ENCODE assay signal across 8 cellular contexts in genomic region chr19:940591-941291, GRCh38. TPM values are rescaled to one million over a fixed set of nuclear protein-coding genes. Genes with fewer than 3 reads are reported as not detected.
DNase-seq lines count a peak whose midpoint lies in the region; ATAC-seq and TF ChIP-seq lines count a peak whose summit lies in the region.

No MANE protein-coding gene starts in this region.

- no TSS peak for BruUV-seq in IMR-90 (replicated peaks; lab: Mats Ljungman, UMichigan)

- peak overlapping the region; percentile 62; the same call in 1 of the 2 replicates for H4K91ac ChIP-seq in IMR-90 (ENCODE audit: insufficient read depth, low read depth, low read length)

- no peak overlapping the region for H2BK20ac ChIP-seq in IMR-90 (ENCODE audit: low read depth, low read length)

- peak overlapping the region; percentile 43 for H3K27ac ChIP-seq in IMR-90 (ENCODE audit: insufficient read depth, low read length)

- peaks cover 19% of the 10 kb centered on the region for H3K36me3 Mint-ChIP-seq in activated B cell treated with CpG ODN at 0.5 μM for 24 hours (ENCODE audit: low read depth)

- peaks cover 88% of the 10 kb centered on the region for H4K20me1 ChIP-seq in IMR-90 (ENCODE audit: insufficient read depth, low read length)

- H3K9me3 ChIP-seq in IMR-90 (ENCODE audit: control insufficient read depth, insufficient read depth, low read length), result no peaks in the 10 kb centered on the region

- peak overlapping the region; percentile 0; the same call in 1 of the 2 replicates for H3K4ac ChIP-seq in IMR-90 (ENCODE audit: low read depth, low read length)

- H3K9me3 Mint-ChIP-seq in activated B cell treated with CpG ODN at 0.5 μM for 24 hours, result no peaks in the 10 kb centered on the region

- no peak overlapping the region for H3K56ac ChIP-seq in IMR-90 (ENCODE audit: extremely low read depth, insufficient read depth, low read length)

- dilution Hi-C loops in IMR-90 (cut with HindIII; ENCODE audit: low sequenced_read_pairs, unreplicated experiment), result no loop called here

- TF ChIP-seq POLR2A in IMR-90 (IDR thresholded peaks at IDR 0.05; ENCODE audit: low read depth, low read length), result no peak

- H3K27me3 Mint-ChIP-seq in activated B cell treated with CpG ODN at 0.5 μM for 24 hours, result no peaks in the 10 kb centered on the region

- in situ Hi-C loops in IMR-90 (cut with MboI; ENCODE audit: low sequenced_read_pairs), result no loop called here

- peak overlapping the region; percentile 75 for H3K4me3 Mint-ChIP-seq in activated B cell treated with CpG ODN at 0.5 μM for 24 hours

- peak overlapping the region; percentile 51 to 65; a peak in 2 of 4 replicates for H4K8ac ChIP-seq in IMR-90 (ENCODE audit: low read depth in 2 of 2, low read length in 2 of 2)

- H3K79me1 ChIP-seq in IMR-90 (ENCODE audit: low read depth in 1 of 2, low read length in 2 of 2), result peaks cover 17 to 79% of the 10 kb centered on the region in 2 experiments

- H3K4me2 ChIP-seq in IMR-90 (ENCODE audit: low read depth, low read length), result no peak overlapping the region; the same call in 1 of the 2 replicates

- no peak overlapping the region for H3K18ac ChIP-seq in IMR-90 (ENCODE audit: low read depth, low read length)

- no peak for TF ChIP-seq RAD21 in IMR-90 (IDR thresholded peaks at IDR 0.05; ENCODE audit: low read length)

- H4K5ac ChIP-seq in IMR-90 (ENCODE audit: low read depth, low read length), result no peak overlapping the region

- peak; percentile 80 for ATAC-seq in IMR-90 (ENCODE audit: low read depth)
- ATAC-seq in activated B cell treated with CpG ODN at 0.5 μM for 24 hours (ENCODE audit: low read depth), result peak; percentile 72
- ATAC-seq in HG03521 (IDR thresholded peaks at IDR 0.05; ENCODE audit: unreplicated experiment), result no peak
- ATAC-seq in GM19467 (IDR thresholded peaks at IDR 0.05; ENCODE audit: unreplicated experiment), result no peak

- no peak overlapping the region for H2BK120ac ChIP-seq in IMR-90 (ENCODE audit: low read depth, low read length)

- WGBS in IMR-90 (ENCODE audit: extremely low coverage in 2 of 2, insufficient read length in 1 of 2), 2 experiments, result 44% methylated on average over 44 of the region's 64 CpGs; no CpG with 5 or more reads in 1 of the 2 experiments

- H3K4me1 ChIP-seq in IMR-90 (ENCODE audit: control insufficient read depth, insufficient read depth, low read length), result peaks cover 9% of the 10 kb centered on the region; the same call in 1 of the 2 replicates

- peak overlapping the region; percentile 14; the same call in 1 of the 2 replicates for H3K4me3 ChIP-seq in GM08714 (ENCODE audit: low read length)
- H3K4me3 ChIP-seq in IMR-90 (ENCODE audit: insufficient read depth, low read depth, low read length), result no peak overlapping the region

- H2BK5ac ChIP-seq in IMR-90 (ENCODE audit: low read depth, low read length, poor library complexity, severe bottlenecking), result peak overlapping the region; percentile 21

- H2BK15ac ChIP-seq in IMR-90 (ENCODE audit: low read depth, low read length), result peak overlapping the region; percentile 59; the same call in 1 of the 3 replicates

- POLR2A ChIA-PET in IMR-90 (lab: Charles Lee; ENCODE audit: unreplicated experiment) (no interaction called here), activated B cell treated with CpG ODN at 0.5 μM for 24 hours (lab: Charles Lee) (interaction anchor here (0.6 to 4.4 kb wide), 8 partner anchors 7 to 328 kb away, joined by 3 to 45 read pairs (median 5); partner anchors contain the start of genes CIRBP and WDR18)

- no peaks in the 10 kb centered on the region for H3K27me3 ChIP-seq in IMR-90 (ENCODE audit: control insufficient read depth, insufficient read depth, low read length)

- no peak for TF ChIP-seq CTCF in IMR-90 (conservative IDR thresholded peaks at IDR 0.05; ENCODE audit: low read depth, low read length)
- TF ChIP-seq CTCF in activated B cell treated with CpG ODN at 0.5 μM for 24 hours (IDR thresholded peaks at IDR 0.05), result no peak

- H3K4me1 Mint-ChIP-seq in activated B cell treated with CpG ODN at 0.5 μM for 24 hours, result peaks cover 42% of the 10 kb centered on the region

- 0 out of 2 replicates have a peak overlapping the region, but pooled peaks have one; percentile 1 for H3K14ac ChIP-seq in IMR-90 (replicated peaks; ENCODE audit: low read depth, low read length)

- peak; percentile 57 for DNase-seq in IMR-90
- DNase-seq in activated B cell treated with CpG ODN at 0.5 μM for 24 hours, result peak; percentile 73
- DNase-seq in central memory CD4-positive, alpha-beta T cell, result peak; percentile 74
- DNase-seq in lung microvascular endothelial cell (ENCODE audit: low read depth in 2 of 2), result peak; percentile 55 to 68
- peak; percentile 34 to 65 for DNase-seq in stimulated activated CD8-positive, alpha-beta memory T cell treated with anti-CD3 and anti-CD28 coated beads, Interleukin-7, amount 100 ng/mL, for 4 hours (ENCODE audit: low read depth in 2 of 2)

- H2AK9ac ChIP-seq in IMR-90 (replicated peaks; ENCODE audit: low read depth, low read length, poor library complexity), result peak overlapping the region; percentile 82

- H3K9me1 ChIP-seq in IMR-90 (ENCODE audit: insufficient read depth, low read length), result peaks cover 17% of the 10 kb centered on the region

- H3K27ac Mint-ChIP-seq in activated B cell treated with CpG ODN at 0.5 μM for 24 hours, result peak overlapping the region; percentile 80

- intact Hi-C loops in IMR-90 (cut with micrococcal nuclease) (no loop called here), activated B cell treated with CpG ODN at 0.5 μM for 24 hours (cut with micrococcal nuclease) (loop anchor here (1.0 kb wide), 1 partner anchor 15 kb away; no protein-coding TSS in a partner anchor)

- H2AFZ ChIP-seq in IMR-90 (replicated peaks; ENCODE audit: low read length, poor library complexity), result peak overlapping the region; percentile 58

- CTCF ChIA-PET in IMR-90 (lab: Yijun Ruan, JAX) (no interaction called here), activated B cell treated with CpG ODN at 0.5 μM for 24 hours (lab: Charles Lee) (interaction anchor here (0.6 kb wide), 1 partner anchor 11 kb away, joined by 3 read pairs; no protein-coding TSS in a partner anchor)

- peaks cover 51% of the 10 kb centered on the region for H3K36me3 ChIP-seq in IMR-90 (ENCODE audit: control insufficient read depth, insufficient read depth, low read length)

- peak overlapping the region; percentile 96 for H2AK5ac ChIP-seq in IMR-90 (ENCODE audit: low read depth, low read length)

- no peak overlapping the region for H3K23ac ChIP-seq in IMR-90 (ENCODE audit: low read depth, low read length)

- no peak overlapping the region for H3K9ac ChIP-seq in IMR-90 (ENCODE audit: low read depth, low read length)

TF ChIP-seq in IMR-90, 13 proteins besides CTCF, POLR2A, EP300 and RAD21 (continues in another document):
- TF ChIP-seq MAZ (IDR thresholded peaks at IDR 0.05; ENCODE audit: borderline replicate concordance, low read depth, low read length) (no peak), MXI1 (IDR thresholded peaks at IDR 0.05; ENCODE audit: borderline replicate concordance, low read depth, low read length) (no peak; the same call in 1 of the 2 replicates), FOS (IDR thresholded peaks at IDR 0.05; ENCODE audit: low read depth, low read length) (no peak), RCOR1 (IDR thresholded peaks at IDR 0.05; ENCODE audit: insufficient replicate concordance, low read length) (no peak), MAFK (IDR thresholded peaks at IDR 0.05; ENCODE audit: low read depth, low read length) (no peak), NFE2L2 (IDR thresholded peaks at IDR 0.05; ENCODE audit: low read depth, low read length) (no peak)
- TF ChIP-seq, protein P1, sequence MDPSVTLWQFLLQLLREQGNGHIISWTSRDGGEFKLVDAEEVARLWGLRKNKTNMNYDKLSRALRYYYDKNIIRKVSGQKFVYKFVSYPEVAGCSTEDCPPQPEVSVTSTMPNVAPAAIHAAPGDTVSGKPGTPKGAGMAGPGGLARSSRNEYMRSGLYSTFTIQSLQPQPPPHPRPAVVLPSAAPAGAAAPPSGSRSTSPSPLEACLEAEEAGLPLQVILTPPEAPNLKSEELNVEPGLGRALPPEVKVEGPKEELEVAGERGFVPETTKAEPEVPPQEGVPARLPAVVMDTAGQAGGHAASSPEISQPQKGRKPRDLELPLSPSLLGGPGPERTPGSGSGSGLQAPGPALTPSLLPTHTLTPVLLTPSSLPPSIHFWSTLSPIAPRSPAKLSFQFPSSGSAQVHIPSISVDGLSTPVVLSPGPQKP (IDR thresholded peaks at IDR 0.05; ENCODE audit: borderline replicate concordance, low read depth, low read length), result no peak

RNA-seq across cellular contexts. Expression of gene ARID3A, which starts 14.9 kb away (rescaled TPM):
- total RNA-seq in IMR-90 (2012; rRNA removed) (16.0 and 16.7 TPM in 2 replicates), activated B cell treated with CpG ODN at 0.5 μM for 24 hours (67.7 and 74.9 TPM in 2 replicates), lung microvascular endothelial cell (6.8 and 9.5 TPM in 2 replicates)
- polyA plus RNA-seq in IMR-90 (2012; rRNA removed), result 23.1 and 29.4 TPM in 2 replicates
- polyA plus RNA-seq in IMR-90 (2012; cell fraction: cytosol; rRNA removed), result 11.4 and 20.8 TPM in 2 replicates
- 47.6 and 91.2 TPM in 2 replicates for polyA plus RNA-seq in IMR-90 (2012; cell fraction: nucleus; rRNA removed; ENCODE audit: low replicate concordance)

RNA-seq across cellular contexts. Expression of gene KISS1R, which starts 23.6 kb away (rescaled TPM):
- not detected in 2 replicates for total RNA-seq in IMR-90 (2012; rRNA removed)
- not detected in 2 replicates for polyA plus RNA-seq in IMR-90 (2012; rRNA removed)
- polyA plus RNA-seq in IMR-90 (2012; cell fraction: cytosol; rRNA removed), result 0.02 and 0.09 TPM in 2 replicates
- polyA plus RNA-seq in IMR-90 (2012; cell fraction: nucleus; rRNA removed; ENCODE audit: low replicate concordance), result 0.13 TPM in 1 of 2 replicates, not detected in the other
- total RNA-seq in activated B cell treated with CpG ODN at 0.5 μM for 24 hours, result 0.49 TPM in 2 replicates
- not detected in 2 replicates for total RNA-seq in lung microvascular endothelial cell

RNA-seq across cellular contexts. Expression of gene R3HDM4, which starts 27.7 kb away (rescaled TPM):
- total RNA-seq in IMR-90 (2012; rRNA removed) (8.9 and 9.0 TPM in 2 replicates), activated B cell treated with CpG ODN at 0.5 μM for 24 hours (174 and 189 TPM in 2 replicates), lung microvascular endothelial cell (27.2 and 28.8 TPM in 2 replicates)
- 51.5 and 52.5 TPM in 2 replicates for polyA plus RNA-seq in IMR-90 (2012; rRNA removed)
- polyA plus RNA-seq in IMR-90 (2012; cell fraction: cytosol; rRNA removed), result 36.9 and 69.3 TPM in 2 replicates
- polyA plus RNA-seq in IMR-90 (2012; cell fraction: nucleus; rRNA removed; ENCODE audit: low replicate concordance), result 60.4 and 87.8 TPM in 2 replicates

RNA-seq across cellular contexts. Expression of gene WDR18, which starts 43.4 kb away (rescaled TPM):
- total RNA-seq in IMR-90 (2012; rRNA removed), result 37.1 and 38.9 TPM in 2 replicates
- 56.9 and 74.5 TPM in 2 replicates for polyA plus RNA-seq in IMR-90 (2012; rRNA removed)
- polyA plus RNA-seq in IMR-90 (2012; cell fraction: cytosol; rRNA removed), result 28.1 and 66.5 TPM in 2 replicates
- polyA plus RNA-seq in IMR-90 (2012; cell fraction: nucleus; rRNA removed; ENCODE audit: low replicate concordance), result 114 and 350 TPM in 2 replicates
- total RNA-seq in activated B cell treated with CpG ODN at 0.5 μM for 24 hours, result 66.5 and 84.7 TPM in 2 replicates
- 74.4 and 88.5 TPM in 2 replicates for total RNA-seq in lung microvascular endothelial cell

RNA-seq across cellular contexts. Expression of gene RNU6-9, which starts 47.5 kb away (rescaled TPM):
- total RNA-seq in IMR-90 (2012; rRNA removed) (not detected in 2 replicates), activated B cell treated with CpG ODN at 0.5 μM for 24 hours (not detected in 2 replicates), lung microvascular endothelial cell (not detected in 2 replicates)
- polyA plus RNA-seq in IMR-90 (2012; rRNA removed), result not detected in 2 replicates
- not detected in 2 replicates for polyA plus RNA-seq in IMR-90 (2012; cell fraction: cytosol; rRNA removed)
- polyA plus RNA-seq in IMR-90 (2012; cell fraction: nucleus; rRNA removed; ENCODE audit: low replicate concordance), result not detected in 2 replicates

Comparison
In these comparisons a context has a peak if more than half of its experiments do, and no peak if none do; other contexts are left out.
1. ATAC-seq: peak in IMR-90 (single experiment) and activated B cell treated with CpG ODN at 0.5 μM for 24 hours (single experiment); none in HG03521 (single experiment) and GM19467 (single experiment).
2. Peak in every context shown above with its lines, with median percentiles within 50 percentile points of each other: DNase-seq.